21 cellular contexts compared by ENCODE assay signal in genomic region chr2:16411788-16412187, GRCh38.
"Had no signal": no experiment of that assay in that cellular context is flagged by ENCODE, and none has a peak within 500 bp of the region (broad histone marks: within the 10 kb centered on the region; RNA-seq: fewer than 3 reads in every experiment).

No MANE protein-coding gene starts in this region.

- ATAC-seq: foreskin keratinocyte, gastroesophageal sphincter, heart left ventricle, left cardiac atrium, left lung, left ventricle myocardium superior, lower lobe of right lung had no signal

- H3K4me3 ChIP-seq: coronary artery, dorsolateral prefrontal cortex, esophagus muscularis mucosa, gastroesophageal sphincter, heart left ventricle, left lung, lower lobe of right lung had no signal

- H3K9me3 ChIP-seq: esophagus muscularis mucosa, left lung, lower lobe of right lung had no signal

- H3K27ac ChIP-seq: coronary artery, dorsolateral prefrontal cortex, epithelial cell of prostate, esophagus muscularis mucosa, foreskin keratinocyte, gastroesophageal sphincter, left lung, lower lobe of right lung had no signal

- H3K4me1 ChIP-seq: foreskin keratinocyte, gastroesophageal sphincter, left lung, lower lobe of right lung had no signal

- H3K36me3 ChIP-seq: esophagus muscularis mucosa, gastroesophageal sphincter, heart left ventricle, left lung, lower lobe of right lung had no signal

- H3K27me3 ChIP-seq: dorsolateral prefrontal cortex, esophagus muscularis mucosa, foreskin keratinocyte, gastroesophageal sphincter, heart left ventricle, left lung had no signal

- FAIRE-seq: colon, frontal cortex, islet of Langerhans, keratinocyte had no signal

- DNase-seq: dermis blood vessel endothelial cell; dorsolateral prefrontal cortex; effector CD4-positive, alpha-beta T cell; effector memory CD4-positive, alpha-beta T cell; foreskin keratinocyte; heart left ventricle; hippocampal formation; left cardiac atrium; left lung; left ventricle myocardium superior; lower lobe of right lung; mesenchymal stem cell; midbrain had no signal
